In genomic region chr12:75437564-75437963, GRCh38 we compare ENCODE assay signal across 9 cellular contexts. TPM values are rescaled to one million over a fixed set of nuclear protein-coding genes. Genes with fewer than 3 reads are reported as not detected.
DNase-seq lines count a peak whose midpoint lies in the region; ATAC-seq and TF ChIP-seq lines count a peak whose summit lies in the region.
"Had no signal": no experiment of that assay in that cellular context is flagged by ENCODE, and none has a peak within 500 bp of the region (broad histone marks: within the 10 kb centered on the region; RNA-seq: fewer than 3 reads in every experiment).

No MANE protein-coding gene starts in this region.

- no peaks in the 10 kb centered on the region for H3K27me3 ChIP-seq in gastrocnemius medialis
- H3K27me3 ChIP-seq: SJCRH30 had no signal

- H3K9me3 ChIP-seq in gastrocnemius medialis, result no peaks in the 10 kb centered on the region
- H3K9me3 ChIP-seq: SJCRH30 had no signal

- no peaks in the 10 kb centered on the region for H3K4me1 ChIP-seq in gastrocnemius medialis
- H3K4me1 ChIP-seq: SJCRH30 had no signal

- intact Hi-C loops in gastrocnemius medialis (cut with DNase I; ENCODE audit: low total_unique reads), result no loop called here

- in situ Hi-C loops in gastrocnemius medialis (cut with MboI; ENCODE audit: low sequenced_read_pairs in 4 of 4), result no loop called here

- peak; percentile 51 for TF ChIP-seq CTCF in fibroblast of mammary gland (conservative IDR thresholded peaks at IDR 0.05; ENCODE audit: control insufficient read depth, insufficient read depth, low read depth, low read length)
- no peak for TF ChIP-seq CTCF in gastrocnemius medialis (IDR thresholded peaks at IDR 0.05 in 4 of 5, conservative IDR thresholded peaks at IDR 0.05 in 1 of 5)

- ATAC-seq in GM18907 (IDR thresholded peaks at IDR 0.05; ENCODE audit: unreplicated experiment) (peak; percentile 83), gastrocnemius medialis (no peak)

- DNase-seq in AG08396 (ENCODE audit: low spot score), result peak; percentile 9
- DNase-seq in NOMO-1 treated with DMSO at 0.1 percent for 48 hours (lab: John Stamatoyannopoulos, UW; ENCODE audit: unreplicated experiment), result peak; percentile 32
- peak; percentile 54 for DNase-seq in fibroblast of mammary gland (ENCODE audit: low read depth)
- DNase-seq in GOT3 (lab: John Stamatoyannopoulos, UW), result no peak
- DNase-seq in RKO (ENCODE audit: low spot score), result no peak
- DNase-seq in activated naive CD4-positive, alpha-beta T cell treated with anti-CD3 and anti-CD28 coated beads, Interleukin-2, amount 50 U/mL, for 16 hours, result no peak
- no peak for DNase-seq in gastrocnemius medialis

- H3K36me3 ChIP-seq in gastrocnemius medialis, result no peaks in the 10 kb centered on the region
- H3K36me3 ChIP-seq: SJCRH30 had no signal

- no peak overlapping the region for H3K27ac ChIP-seq in gastrocnemius medialis
- H3K27ac ChIP-seq: SJCRH30 had no signal

- no peak for TF ChIP-seq POLR2A in gastrocnemius medialis (IDR thresholded peaks at IDR 0.05)

- H3K4me3 ChIP-seq in fibroblast of mammary gland (ENCODE audit: control insufficient read depth, low read depth, low read length) (no peak overlapping the region), gastrocnemius medialis (no peak overlapping the region)
- H3K4me3 ChIP-seq: SJCRH30 had no signal

RNA-seq across cellular contexts. Expression of gene GLIPR1, which starts 43.0 kb away (rescaled TPM):
- 1 to 10 TPM; 1.1 to 5.6 (median 2.8) TPM for total RNA-seq in gastrocnemius medialis

RNA-seq across cellular contexts. Expression of gene GLIPR1L2, which starts 46.7 kb away (rescaled TPM):
- 1 to 10 TPM in 1 of 4 donors, under 1 TPM in 2, not detected in 1; 0.33 to 1.0 (median 0.49) TPM for total RNA-seq in gastrocnemius medialis
- total RNA-seq: SJCRH30 had no signal

Comparison
In these comparisons a context has a peak if more than half of its experiments do, and no peak if none do; other contexts are left out.
1. DNase-seq: peak in AG08396 (single experiment), NOMO-1 treated with DMSO at 0.1 percent for 48 hours (single experiment) and fibroblast of mammary gland (single experiment); none in GOT3 (single experiment), RKO (single experiment), activated naive CD4-positive, alpha-beta T cell treated with anti-CD3 and anti-CD28 coated beads, Interleukin-2, amount 50 U/mL, for 16 hours (single experiment) and gastrocnemius medialis (0 of 2).